Comparison of ENCODE assay signal across 13 cellular contexts in genomic region chr4:80307774-80308465, GRCh38. TPM values are rescaled to one million over a fixed set of nuclear protein-coding genes. Genes with fewer than 3 reads are reported as not detected.
DNase-seq lines count a peak whose midpoint lies in the region; ATAC-seq and TF ChIP-seq lines count a peak whose summit lies in the region.
"Had no signal": no experiment of that assay in that cellular context is flagged by ENCODE, and none has a peak within 500 bp of the region (broad histone marks: within the 10 kb centered on the region; RNA-seq: fewer than 3 reads in every experiment).

No MANE protein-coding gene starts in this region.

- POLR2A ChIA-PET in activated CD4-positive, alpha-beta memory T cell treated with anti-CD3 and anti-CD28 coated beads for 36 hours (lab: Charles Lee), result no interaction called here

- peaks cover 11% of the 10 kb centered on the region for H3K27me3 Mint-ChIP-seq in activated CD4-positive, alpha-beta memory T cell treated with anti-CD3 and anti-CD28 coated beads for 36 hours

- intact Hi-C loops in activated CD4-positive, alpha-beta memory T cell treated with anti-CD3 and anti-CD28 coated beads for 36 hours (cut with micrococcal nuclease), result no loop called here

- ATAC-seq in SK-N-SH treated with all-trans-retinoic acid at 6 μM for 48 hours, result peak; percentile 47
- no peak for ATAC-seq in GM19455 (IDR thresholded peaks at IDR 0.05; ENCODE audit: unreplicated experiment)
- ATAC-seq: activated naive CD8-positive, alpha-beta T cell treated with anti-CD3 and anti-CD28 coated beads, Interleukin-2, amount 50 U/mL, for 24 hours had no signal

- H3K27ac Mint-ChIP-seq in activated CD4-positive, alpha-beta memory T cell treated with anti-CD3 and anti-CD28 coated beads for 36 hours, result no peak overlapping the region
- H3K27ac Mint-ChIP-seq: activated naive CD8-positive, alpha-beta T cell treated with anti-CD3 and anti-CD28 coated beads, Interleukin-2, amount 50 U/mL, for 24 hours had no signal

- no peak overlapping the region for H3K4me3 Mint-ChIP-seq in activated CD4-positive, alpha-beta memory T cell treated with anti-CD3 and anti-CD28 coated beads for 36 hours
- H3K4me3 Mint-ChIP-seq: activated naive CD8-positive, alpha-beta T cell treated with anti-CD3 and anti-CD28 coated beads, Interleukin-2, amount 50 U/mL, for 24 hours had no signal

- CTCF ChIA-PET in activated CD4-positive, alpha-beta memory T cell treated with anti-CD3 and anti-CD28 coated beads for 36 hours (lab: Charles Lee), result no interaction called here

- H3K4me1 Mint-ChIP-seq in activated CD4-positive, alpha-beta memory T cell treated with anti-CD3 and anti-CD28 coated beads for 36 hours (ENCODE audit: low read depth), result no peaks in the 10 kb centered on the region
- H3K4me1 Mint-ChIP-seq: activated naive CD8-positive, alpha-beta T cell treated with anti-CD3 and anti-CD28 coated beads, Interleukin-2, amount 50 U/mL, for 24 hours had no signal

- DNase-seq in AG08395 (ENCODE audit: low spot score) (peak; percentile 42), HS-5 (ENCODE audit: low read depth) (peak; percentile 67), kidney glomerular epithelial cell (lab: John Stamatoyannopoulos, UW) (peak; percentile 71), NCI-H1694 treated with DMSO at 0.1 percent for 48 hours (lab: John Stamatoyannopoulos, UW) (no peak)
- DNase-seq in activated CD4-positive, alpha-beta memory T cell treated with anti-CD3 and anti-CD28 coated beads for 36 hours, result no peak
- DNase-seq in central memory CD4-positive, alpha-beta T cell, result no peak
- DNase-seq: activated naive CD8-positive, alpha-beta T cell treated with anti-CD3 and anti-CD28 coated beads, Interleukin-2, amount 50 U/mL, for 24 hours; Caco-2; glutamatergic neuron; NCI-H446; pancreas had no signal

- H3K9me3 Mint-ChIP-seq in activated CD4-positive, alpha-beta memory T cell treated with anti-CD3 and anti-CD28 coated beads for 36 hours, result no peaks in the 10 kb centered on the region
- H3K9me3 Mint-ChIP-seq: activated naive CD8-positive, alpha-beta T cell treated with anti-CD3 and anti-CD28 coated beads, Interleukin-2, amount 50 U/mL, for 24 hours had no signal

- no peaks in the 10 kb centered on the region for H3K36me3 Mint-ChIP-seq in activated CD4-positive, alpha-beta memory T cell treated with anti-CD3 and anti-CD28 coated beads for 36 hours

TF ChIP-seq in SK-N-SH treated with all-trans-retinoic acid at 6 μM for 48 hours, 23 proteins besides CTCF, POLR2A, EP300 and RAD21:
- TF ChIP-seq ZFP30 (CRISPR knock-in tag; IDR thresholded peaks at IDR 0.05) (no peak), ISL1 (CRISPR knock-in tag; IDR thresholded peaks at IDR 0.05) (0 out of 2 replicates have a peak, but pooled peaks have one; percentile 50)
TF ChIP-seq in SK-N-SH treated with all-trans-retinoic acid at 6 μM for 48 hours: peak in this region for 1.

RNA-seq across cellular contexts. Expression of gene CFAP299, which starts 27.6 kb away (rescaled TPM):
- total RNA-seq in activated CD4-positive, alpha-beta memory T cell treated with anti-CD3 and anti-CD28 coated beads for 36 hours, result not detected
- total RNA-seq: Caco-2, pancreas had no signal

RNA-seq across cellular contexts. Expression of gene FGF5, which starts 41.5 kb away (rescaled TPM):
- total RNA-seq in activated CD4-positive, alpha-beta memory T cell treated with anti-CD3 and anti-CD28 coated beads for 36 hours, result not detected
- total RNA-seq: Caco-2, pancreas had no signal

Comparison
In these comparisons a context has a peak if more than half of its experiments do, and no peak if none do; other contexts are left out.
1. DNase-seq: peak in AG08395 (single experiment), HS-5 (single experiment) and kidney glomerular epithelial cell (single experiment); none in NCI-H1694 treated with DMSO at 0.1 percent for 48 hours (single experiment), activated CD4-positive, alpha-beta memory T cell treated with anti-CD3 and anti-CD28 coated beads for 36 hours (single experiment) and central memory CD4-positive, alpha-beta T cell (single experiment).